In genomic region chr13:51370116-51370515, GRCh38 we compare ENCODE assay signal across 13 cellular contexts. TPM values are rescaled to one million over a fixed set of nuclear protein-coding genes. Genes with fewer than 3 reads are reported as not detected.
DNase-seq lines count a peak whose midpoint lies in the region; ATAC-seq and TF ChIP-seq lines count a peak whose summit lies in the region.
"Had no signal": no experiment of that assay in that cellular context is flagged by ENCODE, and none has a peak within 500 bp of the region (broad histone marks: within the 10 kb centered on the region; RNA-seq: fewer than 3 reads in every experiment).

No MANE protein-coding gene starts in this region.

- H3K4me1 Mint-ChIP-seq in activated naive CD8-positive, alpha-beta T cell treated with anti-CD3 and anti-CD28 coated beads, Interleukin-2, amount 50 U/mL, for 24 hours = no peaks in the 10 kb centered on the region

- H3K4me2 ChIP-seq in hepatocyte = peak overlapping the region; percentile 40

- no peak for DNase-seq in A673 (ENCODE audit: low spot score)
- DNase-seq in HCEC 1CT = peak; percentile 59
- no peak for DNase-seq in activated naive CD8-positive, alpha-beta T cell treated with anti-CD3 and anti-CD28 coated beads, Interleukin-2, amount 50 U/mL, for 24 hours
- peak; percentile 18 for DNase-seq in hepatocyte (ENCODE audit: low spot score)
- no peak for DNase-seq in vagina (ENCODE audit: extremely low spot score in 2 of 2)
- no peak for DNase-seq in DMS53 (lab: John Stamatoyannopoulos, UW)
- no peak for DNase-seq in NCI-H526 (lab: John Stamatoyannopoulos, UW)
- DNase-seq: dorsolateral prefrontal cortex, heart right ventricle had no signal

- POLR2A ChIA-PET in A673 (lab: Charles Lee; ENCODE audit: low non-redundant PET) = no interaction called here

- no peaks in the 10 kb centered on the region for H3K79me2 ChIP-seq in hepatocyte

- no peak overlapping the region for H3K4me3 ChIP-seq in A673 (ENCODE audit: low read depth, low read length, poor library complexity, severe bottlenecking)
- H3K4me3 ChIP-seq in hepatocyte = no peak overlapping the region
- no peak overlapping the region for H3K4me3 ChIP-seq in vagina
- H3K4me3 ChIP-seq: dorsolateral prefrontal cortex, heart right ventricle had no signal

- H3K9me2 ChIP-seq in hepatocyte (replicated peaks; ENCODE audit: insufficient read depth) = no peaks in the 10 kb centered on the region

- peaks cover 37% of the 10 kb centered on the region for H3K36me3 Mint-ChIP-seq in activated naive CD8-positive, alpha-beta T cell treated with anti-CD3 and anti-CD28 coated beads, Interleukin-2, amount 50 U/mL, for 24 hours (ENCODE audit: low read depth)

- H3K27me3 ChIP-seq in A673 (replicated peaks; ENCODE audit: insufficient read depth, low read depth, low read length, poor library complexity) (no peaks in the 10 kb centered on the region), hepatocyte (no peaks in the 10 kb centered on the region), vagina (no peaks in the 10 kb centered on the region)
- H3K27me3 ChIP-seq: dorsolateral prefrontal cortex, heart right ventricle had no signal

- WGBS in hepatocyte (ENCODE audit: low lambda C conversion rate, missing lambda C conversion rate) = 86% methylated on average over 2 of the region's 2 CpGs

- BruUV-seq in A673 (replicated peaks; lab: Mats Ljungman, UMichigan) = no TSS peak

- no peak overlapping the region for H2AFZ ChIP-seq in hepatocyte

- TF ChIP-seq POLR2A in vagina (IDR thresholded peaks at IDR 0.05) = no peak

- no peaks in the 10 kb centered on the region for H4K20me1 ChIP-seq in hepatocyte (ENCODE audit: insufficient read depth, poor library complexity, severe bottlenecking)

- H3K27ac Mint-ChIP-seq in activated naive CD8-positive, alpha-beta T cell treated with anti-CD3 and anti-CD28 coated beads, Interleukin-2, amount 50 U/mL, for 24 hours = peak overlapping the region; percentile 0

- TF ChIP-seq CTCF in A673 (conservative IDR thresholded peaks at IDR 0.05; ENCODE audit: low read depth, low read length) = no peak
- TF ChIP-seq CTCF in hepatocyte (IDR thresholded peaks at IDR 0.05; ENCODE audit: poor library complexity) = no peak
- TF ChIP-seq CTCF in vagina (IDR thresholded peaks at IDR 0.05) = no peak

- no peak for ATAC-seq in activated naive CD8-positive, alpha-beta T cell treated with anti-CD3 and anti-CD28 coated beads, Interleukin-2, amount 50 U/mL, for 24 hours
- ATAC-seq in GM18870 (IDR thresholded peaks at IDR 0.05; ENCODE audit: unreplicated experiment) = no peak

- CTCF ChIA-PET in A673 (lab: Charles Lee) = no interaction called here

- no peaks in the 10 kb centered on the region for H3K9me3 Mint-ChIP-seq in activated naive CD8-positive, alpha-beta T cell treated with anti-CD3 and anti-CD28 coated beads, Interleukin-2, amount 50 U/mL, for 24 hours

- peaks cover 85% of the 10 kb centered on the region for H3K36me3 ChIP-seq in A673 (ENCODE audit: insufficient read depth, low read length, poor library complexity, severe bottlenecking)
- H3K36me3 ChIP-seq in hepatocyte (replicated peaks; ENCODE audit: insufficient read depth, low read depth) = peaks cover 5% of the 10 kb centered on the region
- H3K36me3 ChIP-seq in vagina = peaks cover 0 to 56% of the 10 kb centered on the region in 2 donors

- H3K27me3 Mint-ChIP-seq in activated naive CD8-positive, alpha-beta T cell treated with anti-CD3 and anti-CD28 coated beads, Interleukin-2, amount 50 U/mL, for 24 hours = no peaks in the 10 kb centered on the region

- H3K4me3 Mint-ChIP-seq in activated naive CD8-positive, alpha-beta T cell treated with anti-CD3 and anti-CD28 coated beads, Interleukin-2, amount 50 U/mL, for 24 hours = no peak overlapping the region

- intact Hi-C loops in A673 (cut with micrococcal nuclease; ENCODE audit: unreplicated experiment) (no loop called here), vagina (cut with DNase I) (no loop called here)

- H3K4me1 ChIP-seq in A673 (ENCODE audit: insufficient read depth, low read length, poor library complexity, severe bottlenecking) (no peaks in the 10 kb centered on the region), hepatocyte (ENCODE audit: insufficient read depth) (no peaks in the 10 kb centered on the region), vagina (no peaks in the 10 kb centered on the region)
- H3K4me1 ChIP-seq: heart right ventricle had no signal

- no peaks in the 10 kb centered on the region for H3K9me3 ChIP-seq in A673 (ENCODE audit: low read depth, low read length, poor library complexity, severe bottlenecking)
- H3K9me3 ChIP-seq in hepatocyte (ENCODE audit: low read depth) = no peaks in the 10 kb centered on the region
- no peaks in the 10 kb centered on the region for H3K9me3 ChIP-seq in vagina
- H3K9me3 ChIP-seq: heart right ventricle had no signal

- H3K27ac ChIP-seq in A673 (ENCODE audit: low read depth, low read length, poor library complexity, severe bottlenecking) = peak overlapping the region; percentile 31
- H3K27ac ChIP-seq in hepatocyte = peak overlapping the region; percentile 35
- H3K27ac ChIP-seq in vagina = no peak overlapping the region
- H3K27ac ChIP-seq: dorsolateral prefrontal cortex, heart right ventricle had no signal

RNA-seq across cellular contexts. Expression of gene SERPINE3, which starts 30.6 kb away (rescaled TPM):
- total RNA-seq in A673 (2021) = not detected in 2 replicates
- 40.1 and 53.6 TPM in 2 replicates for total RNA-seq in hepatocyte
- polyA plus RNA-seq in hepatocyte = 163 and 297 TPM in 2 replicates
- not detected for total RNA-seq in vagina
- total RNA-seq: Daoy, heart right ventricle, HT1080, NCI-H460 had no signal

Comparison
In these comparisons a context has a peak if more than half of its experiments do, and no peak if none do; other contexts are left out.
1. DNase-seq: peak in HCEC 1CT (single experiment) and hepatocyte (single experiment); none in A673 (single experiment), activated naive CD8-positive, alpha-beta T cell treated with anti-CD3 and anti-CD28 coated beads, Interleukin-2, amount 50 U/mL, for 24 hours (single experiment), vagina (0 of 2), DMS53 (single experiment) and NCI-H526 (0 of 2).
2. RNA of gene SERPINE3, which starts 30.6 kb away (total RNA-seq): 40.1 to 53.6 TPM in hepatocyte; not detected in A673 and not detected in vagina (single experiment); every median in the first group is over 10 times any median in the second.